ENCODE assay signal across 15 cellular contexts in the genomic region with DNA sequence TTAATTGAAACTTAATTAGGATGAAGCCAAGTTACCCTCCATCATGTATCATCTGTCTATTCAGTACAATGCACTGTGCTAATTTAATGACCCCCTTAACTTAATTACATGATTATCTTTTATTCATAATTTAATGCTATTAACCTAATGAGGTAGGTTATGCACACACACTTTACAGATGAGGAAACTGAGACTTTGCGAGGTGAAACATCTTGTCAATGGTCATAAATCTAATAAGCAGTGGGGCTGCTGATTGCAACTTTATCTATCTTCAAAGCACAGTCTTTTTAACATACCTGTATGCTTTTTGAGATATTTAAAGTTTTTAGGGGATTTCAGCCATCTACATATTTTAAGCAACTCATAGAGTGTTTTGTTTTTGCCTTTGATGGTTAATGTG. TPM values are rescaled to one million over a fixed set of nuclear protein-coding genes. Genes with fewer than 3 reads are reported as not detected.
A peak's percentile ranks its signal among the peaks of the same experiment; 100 is the strongest.
DNase-seq lines count a peak whose midpoint lies in the region; ATAC-seq, FAIRE-seq and TF ChIP-seq lines count a peak whose summit lies in the region.
"Had no signal": no experiment of that assay in that cellular context is flagged by ENCODE, and none has a peak within 500 bp of the region (broad histone marks: within the 10 kb centered on the region; RNA-seq: fewer than 3 reads in every experiment).

No MANE protein-coding gene starts in this region.

- H3K27me3 ChIP-seq in right lobe of liver (no peaks in the 10 kb centered on the region), HepG2 (ENCODE audit: control insufficient read depth in 1 of 2, insufficient read depth in 2 of 2, low read length in 2 of 2) (no peaks in the 10 kb centered on the region), left lung (no peaks in the 10 kb centered on the region), psoas muscle (ENCODE audit: insufficient read depth in 3 of 3, low read length in 2 of 3) (no peaks in the 10 kb centered on the region), SJCRH30 (no peaks in the 10 kb centered on the region)
- H3K27me3 ChIP-seq: neutrophil, SJSA1 had no signal

- 50% methylated on average over 1 of the region's 1 CpG for WGBS in right lobe of liver (ENCODE audit: insufficient coverage, low coverage, low lambda C conversion rate, missing lambda C conversion rate)
- 92% methylated on average over 1 of the region's 1 CpG for WGBS in HepG2 (ENCODE audit: low lambda C conversion rate)
- 68 to 79% (median 76%) methylated on average over 1 of the region's 1 CpG for WGBS in psoas muscle, 3 donors

- TF ChIP-seq EP300 in HepG2 (IDR thresholded peaks at IDR 0.05; ENCODE audit: low read depth in 2 of 2, low read length in 2 of 2) (no peak), HepG2 (CRISPR knock-in tag; IDR thresholded peaks at IDR 0.05; ENCODE audit: borderline replicate concordance) (no peak)

- no TSS peak for BruUV-seq in HepG2 (replicated peaks; lab: Mats Ljungman, UMichigan)

- H3K4me2 ChIP-seq in HepG2 (ENCODE audit: low read depth, low read length), result no peak overlapping the region

- H3K27ac ChIP-seq in right lobe of liver (peak overlapping the region in 2 of 3 donors; percentile 4 to 39), HepG2 (ENCODE audit: extremely low read length, insufficient read depth, low read length) (no peak overlapping the region), left lung (peak overlapping the region; percentile 82 to 90), psoas muscle (no peak overlapping the region), SJCRH30 (no peak overlapping the region)
- H3K27ac ChIP-seq: left ventricle myocardium inferior, neutrophil, SJSA1 had no signal

- no peaks in the 10 kb centered on the region for H3K27me3 Mint-ChIP-seq in activated B cell treated with CpG ODN at 0.5 μM for 24 hours

- peak overlapping the region; percentile 95 for H3K27ac Mint-ChIP-seq in activated B cell treated with CpG ODN at 0.5 μM for 24 hours

- H3K4me3 Mint-ChIP-seq in activated B cell treated with CpG ODN at 0.5 μM for 24 hours, result peak overlapping the region; percentile 84

- no peak for TF ChIP-seq CTCF in right lobe of liver (IDR thresholded peaks at IDR 0.05)
- TF ChIP-seq CTCF in HepG2 (CRISPR knock-in tag; IDR thresholded peaks at IDR 0.05), result no peak
- TF ChIP-seq CTCF in activated B cell treated with CpG ODN at 0.5 μM for 24 hours (IDR thresholded peaks at IDR 0.05), result no peak
- no peak for TF ChIP-seq CTCF in left lung (IDR thresholded peaks at IDR 0.05)
- no peak for TF ChIP-seq CTCF in psoas muscle (IDR thresholded peaks at IDR 0.05)

- H3K9me3 ChIP-seq in right lobe of liver, result no peaks in the 10 kb centered on the region
- H3K9me3 ChIP-seq in HepG2 (ENCODE audit: low read length), result no peaks in the 10 kb centered on the region
- H3K9me3 ChIP-seq in left lung, result no peaks in the 10 kb centered on the region
- no peaks in the 10 kb centered on the region for H3K9me3 ChIP-seq in psoas muscle
- H3K9me3 ChIP-seq in SJCRH30 (replicated peaks), result peaks cover 9% of the 10 kb centered on the region; the same call in 1 of the 2 replicates
- H3K9me3 ChIP-seq: left ventricle myocardium inferior, neutrophil had no signal

- no peak overlapping the region for H2AFZ ChIP-seq in HepG2 (ENCODE audit: low read length)

- ATAC-seq in right lobe of liver, result no peak
- ATAC-seq in HepG2, result no peak
- no peak for ATAC-seq in activated B cell treated with CpG ODN at 0.5 μM for 24 hours (ENCODE audit: low read depth)
- no peak for ATAC-seq in left lung
- ATAC-seq in psoas muscle, result no peak

- in situ Hi-C loops in HepG2 (cut with HindIII; ENCODE audit: extremely low pct_ligation_motif_present, low pct_unique_long_range_greater_than_20kb), result no loop called here

- peaks cover 77% of the 10 kb centered on the region for H3K4me1 Mint-ChIP-seq in activated B cell treated with CpG ODN at 0.5 μM for 24 hours

- no peak for FAIRE-seq in HepG2 (lab: Jason Lieb, UNC)
- FAIRE-seq: endothelial cell of umbilical vein had no signal

- H3K9me3 Mint-ChIP-seq in activated B cell treated with CpG ODN at 0.5 μM for 24 hours, result peaks cover 4% of the 10 kb centered on the region

- H3K4me3 ChIP-seq in right lobe of liver (no peak overlapping the region), HepG2 (replicated peaks in 1 of 3; ENCODE audit: insufficient read depth in 1 of 3, low read depth in 2 of 3, low read length in 3 of 3) (no peak overlapping the region), left lung (peak overlapping the region; percentile 14 to 35), psoas muscle (no peak overlapping the region), SJCRH30 (no peak overlapping the region)
- H3K4me3 ChIP-seq: left ventricle myocardium inferior, SJSA1 had no signal

- DNase-seq in right lobe of liver (no peak), HepG2 (ENCODE audit: low spot score) (no peak), activated B cell treated with CpG ODN at 0.5 μM for 24 hours (no peak), left lung (no peak), SW480 (ENCODE audit: low spot score) (no peak), psoas muscle (no peak), SJCRH30 (no peak), nucleus accumbens (lab: John Stamatoyannopoulos, UW) (no peak)
- DNase-seq: activated naive CD4-positive, alpha-beta T cell treated with Interleukin-2 at 50 U/mL for 16 hours; left ventricle myocardium inferior; NCI-H1417 treated with DMSO at 0.1 percent for 48 hours had no signal

- no peaks in the 10 kb centered on the region for H3K4me1 ChIP-seq in right lobe of liver
- peaks cover 44% of the 10 kb centered on the region for H3K4me1 ChIP-seq in HepG2 (ENCODE audit: insufficient read depth, low read length)
- peaks cover 5 to 39% of the 10 kb centered on the region in 2 donors for H3K4me1 ChIP-seq in left lung
- no peaks in the 10 kb centered on the region for H3K4me1 ChIP-seq in psoas muscle
- peaks cover 35% of the 10 kb centered on the region for H3K4me1 ChIP-seq in SJCRH30

- no peaks in the 10 kb centered on the region for H4K20me1 ChIP-seq in HepG2 (ENCODE audit: insufficient read depth, low read length)

- no peak for TF ChIP-seq POLR2A in right lobe of liver (IDR thresholded peaks at IDR 0.05)
- no peak for TF ChIP-seq POLR2A in HepG2 (IDR thresholded peaks at IDR 0.05; ENCODE audit: insufficient read depth in 1 of 2, low read depth in 2 of 2, low read length in 2 of 2)

- peaks cover 15% of the 10 kb centered on the region for H3K36me3 Mint-ChIP-seq in activated B cell treated with CpG ODN at 0.5 μM for 24 hours (ENCODE audit: low read depth)

- TF ChIP-seq RAD21 in HepG2 (CRISPR knock-in tag; IDR thresholded peaks at IDR 0.05), result no peak

- intact Hi-C loops in right lobe of liver (cut with DNase I), result no loop called here
- intact Hi-C loops in HepG2 (cut with micrococcal nuclease; ENCODE audit: unreplicated experiment), result loop anchor here (5.0 kb wide), 1 partner anchor 116 kb away; a partner anchor contains a TSS
- intact Hi-C loops in activated B cell treated with CpG ODN at 0.5 μM for 24 hours (cut with micrococcal nuclease), result loop anchor here (1.0 to 10.0 kb wide), 8 partner anchors 15 to 1728 kb away; a partner anchor contains a TSS
- intact Hi-C loops in left lung (cut with DNase I), result no loop called here
- intact Hi-C loops in psoas muscle (cut with DNase I), result no loop called here

- CTCF ChIA-PET in HepG2 (lab: Yijun Ruan, JAX; ENCODE audit: low intra/inter-chr PET ratio, low total read pairs) (no interaction called here), activated B cell treated with CpG ODN at 0.5 μM for 24 hours (lab: Charles Lee) (interaction anchor here (1.2 to 4.4 kb wide), 6 partner anchors 14 to 95 kb away, joined by 3 to 18 read pairs (median 8); no protein-coding TSS in a partner anchor)

- no peak overlapping the region for H3K9ac ChIP-seq in HepG2 (ENCODE audit: insufficient read depth, low read depth, low read length)

- POLR2A ChIA-PET in HepG2 (lab: Yijun Ruan, JAX) (no interaction called here), activated B cell treated with CpG ODN at 0.5 μM for 24 hours (lab: Charles Lee) (interaction anchor here (0.9 to 5.7 kb wide), 8 partner anchors 11 to 114 kb away, joined by 3 to 105 read pairs (median 6); a partner anchor contains a TSS)

- H3K36me3 ChIP-seq in right lobe of liver, result no peaks in the 10 kb centered on the region
- no peaks in the 10 kb centered on the region for H3K36me3 ChIP-seq in HepG2 (replicated peaks in 1 of 2; ENCODE audit: control insufficient read depth in 1 of 2, insufficient read depth in 2 of 2, low read length in 2 of 2)
- no peaks in the 10 kb centered on the region for H3K36me3 ChIP-seq in left lung
- H3K36me3 ChIP-seq in psoas muscle (ENCODE audit: insufficient read depth in 1 of 2, low read depth in 1 of 2), result no peaks in the 10 kb centered on the region
- H3K36me3 ChIP-seq in SJCRH30, result no peaks in the 10 kb centered on the region
- H3K36me3 ChIP-seq: left ventricle myocardium inferior, neutrophil, SJSA1 had no signal

- no peaks in the 10 kb centered on the region for H3K79me2 ChIP-seq in HepG2 (ENCODE audit: insufficient read depth, low read length)

RNA-seq across cellular contexts. Expression of a gene that starts 0.5 kb away (rescaled TPM):
- total RNA-seq in right lobe of liver (under 1 TPM; 0.13 to 0.93 (median 0.32) TPM), HepG2 (2016; rRNA removed; fragmentation: Illumina TruSeq; extraction: Trizol) (0.04 TPM in 1 of 2 replicates, not detected in the other), activated B cell treated with CpG ODN at 0.5 μM for 24 hours (13.9 and 20.3 TPM in 2 replicates), left lung (10 to 100 TPM; 28.5 to 36.2 TPM), psoas muscle (under 1 TPM in 1 of 4 donors, not detected in 3; 0.04 TPM)
- total RNA-seq in HepG2 (2016; cell fraction: cytosol; rRNA removed; fragmentation: Illumina TruSeq; extraction: Trizol; ENCODE audit: low read depth), result not detected in 2 replicates
- not detected in 2 replicates for total RNA-seq in HepG2 (2016; cell fraction: insoluble cytoplasmic fraction; rRNA removed; fragmentation: Illumina TruSeq; extraction: Trizol)
- total RNA-seq in HepG2 (2016; cell fraction: membrane; rRNA removed; fragmentation: Illumina TruSeq; extraction: Trizol), result not detected in 2 replicates
- total RNA-seq in HepG2 (2016; cell fraction: nucleus; rRNA removed; fragmentation: Illumina TruSeq; extraction: Trizol), result not detected in 2 replicates
- polyA plus RNA-seq in HepG2 (2011; rRNA removed) (0.01 TPM in 1 of 2 replicates, not detected in the other), psoas muscle (under 1 TPM in 1 of 3 donors, not detected in 2; under 0.01 TPM)
- polyA plus RNA-seq in HepG2 (2011; cell fraction: cytosol; rRNA removed), result not detected in 2 replicates
- polyA plus RNA-seq in HepG2 (2011; cell fraction: nucleus; rRNA removed), result 0.05 TPM in 1 of 2 replicates, not detected in the other
- 0.01 and 0.04 TPM in 2 replicates for polyA plus RNA-seq in HepG2 (2012)
- not detected in 2 replicates for polyA plus RNA-seq in HepG2 (2016; cell fraction: cytosol; fragmentation: Illumina TruSeq; extraction: Trizol; ENCODE audit: low read depth)
- not detected in 2 replicates for polyA plus RNA-seq in HepG2 (2016; cell fraction: insoluble cytoplasmic fraction; fragmentation: Illumina TruSeq; extraction: Trizol; ENCODE audit: low read depth)
- not detected in 2 replicates for polyA plus RNA-seq in HepG2 (2016; cell fraction: membrane; fragmentation: Illumina TruSeq; extraction: Trizol; ENCODE audit: low read depth)
- polyA plus RNA-seq in HepG2 (2016; cell fraction: nucleus; fragmentation: Illumina TruSeq; extraction: Trizol; ENCODE audit: insufficient read depth, low read depth), result not detected in 2 replicates
- 0.04 and 0.70 TPM in 2 replicates for polyA minus RNA-seq in HepG2 (2011; rRNA and poly(A)+ RNA removed; ENCODE audit: low replicate concordance)
- not detected in 2 replicates for polyA minus RNA-seq in HepG2 (2011; cell fraction: cytosol; rRNA and poly(A)+ RNA removed)
- polyA minus RNA-seq in HepG2 (2011; cell fraction: nucleus; rRNA and poly(A)+ RNA removed), result not detected in 2 replicates
- 0.08 TPM in 2 replicates for total RNA-seq in SJCRH30 (2014; rRNA removed; shearing (Covaris generic))
- total RNA-seq: A673, endothelial cell of umbilical vein, SJSA1 had no signal
- polyA plus RNA-seq: endothelial cell of umbilical vein had no signal

Comparison
In these comparisons a context has a peak if more than half of its experiments do, and no peak if none do; other contexts are left out.
1. H3K27ac ChIP-seq: peak in right lobe of liver (2 of 3) and left lung (2 of 2); none in HepG2 (single experiment), psoas muscle (single experiment) and SJCRH30 (single experiment).
2. intact Hi-C loops: an anchor here in HepG2 (5.0 kb wide) and activated B cell treated with CpG ODN at 0.5 μM for 24 hours (1.0 to 10.0 kb wide); none called in right lobe of liver, left lung and psoas muscle.
3. H3K4me3 ChIP-seq: peak in left lung (2 of 2); none in right lobe of liver (0 of 3), HepG2 (0 of 3), psoas muscle (single experiment) and SJCRH30 (single experiment).